In genomic region chr2:22957441-22957840, GRCh38 we compare ENCODE assay signal across 23 cellular contexts.
"Had no signal": no experiment of that assay in that cellular context is flagged by ENCODE, and none has a peak within 500 bp of the region (broad histone marks: within the 10 kb centered on the region; RNA-seq: fewer than 3 reads in every experiment).

No MANE protein-coding gene starts in this region.

- H3K27ac ChIP-seq: coronary artery, parathyroid adenoma, right lobe of liver, thoracic aorta, tibial nerve, upper lobe of left lung had no signal

- H2AFZ ChIP-seq: parathyroid adenoma had no signal

- H3K36me3 ChIP-seq: right lobe of liver, thoracic aorta, tibial nerve, upper lobe of left lung had no signal

- H3K4me3 ChIP-seq: coronary artery, lung, mucosa of descending colon, right lobe of liver, thoracic aorta, tibial nerve, upper lobe of left lung had no signal

- H3K4me1 ChIP-seq: parathyroid adenoma, right lobe of liver, upper lobe of left lung had no signal

- H3K9ac ChIP-seq: parathyroid adenoma had no signal

- H3K9me3 ChIP-seq: mucosa of descending colon, right lobe of liver, thoracic aorta, tibial nerve, upper lobe of left lung had no signal

- DNase-seq: dermis blood vessel endothelial cell; effector memory CD4-positive, alpha-beta T cell; erythroblast; hypothalamus; immature natural killer cell; islet precursor cell; kidney glomerular epithelial cell; left colon; left ventricle myocardium superior; mesenchymal stem cell; mucosa of descending colon; naive B cell; right lobe of liver; small intestine; stimulated activated CD4-positive, alpha-beta T cell treated with anti-CD3 and anti-CD28 coated beads, Interleukin-15, amount 100 ng/mL, for 24 hours; stimulated activated CD4-positive, alpha-beta T cell treated with anti-CD3 and anti-CD28 coated beads, Interleukin-2, amount 100 ng/mL, for 48 hours; stimulated activated naive B cell treated with anti-CD40 and anti-IgM and Interleukin-4, amounts not matched to agents 10 μg/mL and 1 μg/mL and 100 μg/mL, for 72 hours; upper lobe of left lung had no signal

- H3K27me3 ChIP-seq: right lobe of liver, tibial nerve, upper lobe of left lung had no signal
